ENCODE assay signal across 22 cellular contexts in the genomic region with DNA sequence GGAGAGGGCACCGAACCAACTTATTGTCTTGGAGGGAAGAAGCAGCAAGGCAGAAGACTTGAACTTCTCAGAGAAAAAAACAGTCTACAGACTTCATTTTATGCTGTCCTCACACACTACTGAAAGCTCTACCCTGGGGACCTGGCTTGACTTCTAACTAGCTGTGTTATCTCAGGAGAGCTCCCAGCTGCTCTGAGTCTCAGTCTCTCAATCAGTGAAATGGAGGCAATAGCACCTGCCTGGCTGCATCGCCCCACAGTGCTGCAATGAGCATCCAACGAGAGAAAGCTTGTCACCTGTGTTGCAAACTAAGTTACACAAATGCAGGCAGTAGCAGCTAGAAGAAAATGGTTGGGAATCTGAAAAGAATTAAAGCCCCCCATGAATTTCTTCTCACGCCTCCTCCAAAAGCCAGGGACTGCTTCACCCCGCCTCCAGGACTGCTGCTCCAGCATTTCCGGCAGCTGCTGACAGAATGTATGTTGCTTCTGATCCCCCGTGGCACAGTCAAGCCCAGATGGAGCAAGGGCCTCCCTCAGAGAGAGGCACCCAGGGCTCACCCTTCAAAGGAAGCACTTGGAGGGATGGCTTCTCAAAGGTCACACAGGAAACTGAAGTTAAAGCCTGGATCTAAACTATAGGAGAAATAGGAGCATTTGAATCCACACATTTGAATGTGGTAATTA.
DNase-seq lines count a peak whose midpoint lies in the region; ATAC-seq and TF ChIP-seq lines count a peak whose summit lies in the region.
"Had no signal": no experiment of that assay in that cellular context is flagged by ENCODE, and none has a peak within 500 bp of the region (broad histone marks: within the 10 kb centered on the region; RNA-seq: fewer than 3 reads in every experiment).

No MANE protein-coding gene starts in this region.

- H3K27me3 ChIP-seq in DND-41 (ENCODE audit: insufficient read depth, low read length, poor library complexity) (no peaks in the 10 kb centered on the region), Karpas-422 (ENCODE audit: low read length) (no peaks in the 10 kb centered on the region), neuronal stem cell (ENCODE audit: control insufficient read depth in 3 of 3, insufficient read depth in 3 of 3, low read depth in 1 of 3, low read length in 3 of 3) (no peaks in the 10 kb centered on the region)

- no peak overlapping the region for H3K23ac ChIP-seq in neuronal stem cell (ENCODE audit: low read depth, low read length, poor library complexity)

- H3K9me3 ChIP-seq in DND-41 (ENCODE audit: insufficient read depth, low read length, severe bottlenecking) (no peaks in the 10 kb centered on the region), Karpas-422 (ENCODE audit: low read length) (no peaks in the 10 kb centered on the region), neuronal stem cell (replicated peaks in 1 of 2; ENCODE audit: control insufficient read depth in 2 of 2, insufficient read depth in 1 of 2, low read depth in 1 of 2, low read length in 2 of 2) (no peaks in the 10 kb centered on the region)
- H3K9me3 ChIP-seq: Caco-2, SK-N-SH had no signal

- no peaks in the 10 kb centered on the region for H3K79me1 ChIP-seq in neuronal stem cell (ENCODE audit: low read depth, low read length)

- H3K36me3 Mint-ChIP-seq in activated B cell treated with CpG ODN at 0.5 μM for 24 hours (ENCODE audit: low read depth), result no peaks in the 10 kb centered on the region
- H3K36me3 Mint-ChIP-seq: CD4-positive, alpha-beta memory T cell had no signal

- H3K9ac ChIP-seq in DND-41 (ENCODE audit: low read depth, low read length), result no peak overlapping the region
- H3K9ac ChIP-seq in Karpas-422 (ENCODE audit: low read length), result peak overlapping the region; percentile 13; the same call in 1 of the 2 replicates
- no peak overlapping the region for H3K9ac ChIP-seq in neuronal stem cell (ENCODE audit: low read depth, low read length, poor library complexity)
- H3K9ac ChIP-seq: SK-N-SH had no signal

- intact Hi-C loops in activated B cell treated with CpG ODN at 0.5 μM for 24 hours (cut with micrococcal nuclease), result loop anchor here (10.0 kb wide), 1 partner anchor 552 kb away; no protein-coding TSS in a partner anchor

- H3K4me3 Mint-ChIP-seq in activated B cell treated with CpG ODN at 0.5 μM for 24 hours, result no peak overlapping the region
- H3K4me3 Mint-ChIP-seq: CD4-positive, alpha-beta memory T cell had no signal

- H3K4me1 ChIP-seq in DND-41 (ENCODE audit: insufficient read depth, low read length), result no peaks in the 10 kb centered on the region
- H3K4me1 ChIP-seq in Karpas-422 (ENCODE audit: low read length), result peaks cover 49% of the 10 kb centered on the region
- H3K4me1 ChIP-seq in neuronal stem cell (ENCODE audit: control insufficient read depth in 2 of 2, insufficient read depth in 1 of 2, low read depth in 1 of 2, low read length in 2 of 2), result peaks cover 0 to 4% of the 10 kb centered on the region in 2 donors

- TF ChIP-seq CTCF in DND-41 (IDR thresholded peaks at IDR 0.05; ENCODE audit: borderline replicate concordance, extremely low read depth, low read length, poor library complexity, severe bottlenecking), result no peak
- no peak for TF ChIP-seq CTCF in activated B cell treated with CpG ODN at 0.5 μM for 24 hours (IDR thresholded peaks at IDR 0.05)

- DNase-seq in DND-41, result peak; percentile 30
- no peak for DNase-seq in Karpas-422
- no peak for DNase-seq in activated B cell treated with CpG ODN at 0.5 μM for 24 hours
- no peak for DNase-seq in neuronal stem cell (ENCODE audit: low spot score)
- DNase-seq in UCSD-AML1 (lab: John Stamatoyannopoulos, UW; ENCODE audit: unreplicated experiment), result no peak
- DNase-seq in NCI-H1105 (lab: John Stamatoyannopoulos, UW), result no peak
- no peak for DNase-seq in amniotic stem cell (lab: John Stamatoyannopoulos, UW)
- no peak for DNase-seq in DMS 273 (lab: John Stamatoyannopoulos, UW; ENCODE audit: unreplicated experiment)
- DNase-seq: Caco-2; CD4-positive, alpha-beta memory T cell; EL; GF-D8; KBM-7; NCI-H1092 treated with DMSO at 0.1 percent for 48 hours; NCI-H146; NCI-H2029; NCI-H510A; NK-92 treated with Interleukin-12 subunit alpha and Interleukin-12 subunit beta, amount 100 ng/mL, for 24 hours; OCI-M1; Right ventricle myocardium superior; SK-N-SH had no signal

- no peak overlapping the region for H3K14ac ChIP-seq in neuronal stem cell (ENCODE audit: low read length)

- H3K27ac ChIP-seq in DND-41 (ENCODE audit: low read length) (no peak overlapping the region), Karpas-422 (ENCODE audit: low read length) (no peak overlapping the region), neuronal stem cell (replicated peaks; ENCODE audit: low read length) (no peak overlapping the region)

- no peaks in the 10 kb centered on the region for H3K27me3 Mint-ChIP-seq in activated B cell treated with CpG ODN at 0.5 μM for 24 hours

- H3K9me2 ChIP-seq in Karpas-422 (replicated peaks; ENCODE audit: insufficient read depth, low read length), result no peaks in the 10 kb centered on the region
- H3K9me2 ChIP-seq: SK-N-SH had no signal

- H4K20me1 ChIP-seq in DND-41 (ENCODE audit: insufficient read depth, low read length) (no peaks in the 10 kb centered on the region), Karpas-422 (ENCODE audit: insufficient read depth, low read depth, low read length) (no peaks in the 10 kb centered on the region)

- H4K91ac ChIP-seq in neuronal stem cell (ENCODE audit: low read depth, low read length, poor library complexity), result no peak overlapping the region

- H2BK15ac ChIP-seq in neuronal stem cell (ENCODE audit: low read length), result no peak overlapping the region

- H2AFZ ChIP-seq in DND-41 (ENCODE audit: low read depth, low read length) (no peak overlapping the region), Karpas-422 (ENCODE audit: low read length) (no peak overlapping the region; the same call in 1 of the 2 replicates), neuronal stem cell (ENCODE audit: low read length) (no peak overlapping the region)

- H3K18ac ChIP-seq in neuronal stem cell (ENCODE audit: low read length), result peak overlapping the region; percentile 16

- H4K8ac ChIP-seq in neuronal stem cell (ENCODE audit: low read depth, low read length), result no peak overlapping the region

- no peak overlapping the region for H2BK120ac ChIP-seq in neuronal stem cell (ENCODE audit: low read depth, low read length)

- no CpG with 5 or more reads among the region's 7 CpGs for WGBS in neuronal stem cell (ENCODE audit: extremely low coverage in 2 of 2, insufficient read length in 2 of 2, insufficient replicate concordance in 1 of 2), 2 donors

- H3K27ac Mint-ChIP-seq in activated B cell treated with CpG ODN at 0.5 μM for 24 hours, result peak overlapping the region; percentile 62
- H3K27ac Mint-ChIP-seq: CD4-positive, alpha-beta memory T cell had no signal

- H3K36me3 ChIP-seq in DND-41 (ENCODE audit: insufficient read depth, low read length), result no peaks in the 10 kb centered on the region
- H3K36me3 ChIP-seq in Karpas-422 (ENCODE audit: insufficient read depth, low read length), result no peaks in the 10 kb centered on the region
- no peaks in the 10 kb centered on the region for H3K36me3 ChIP-seq in neuronal stem cell (replicated peaks in 1 of 2; ENCODE audit: control insufficient read depth in 2 of 2, insufficient read depth in 2 of 2, low read length in 2 of 2)

- ATAC-seq in DND-41 (ENCODE audit: insufficient read depth, low read depth) (peak; percentile 69; the same call in 2 of the 3 replicates), activated B cell treated with CpG ODN at 0.5 μM for 24 hours (ENCODE audit: low read depth) (no peak)
- ATAC-seq: HepG2 had no signal

- H2BK5ac ChIP-seq in neuronal stem cell (ENCODE audit: low read length), result no peak overlapping the region

- H3K4me3 ChIP-seq in DND-41 (ENCODE audit: low read depth in 1 of 2, low read length in 2 of 2) (no peak overlapping the region), Karpas-422 (ENCODE audit: low read length) (no peak overlapping the region), neuronal stem cell (ENCODE audit: low read length in 2 of 2) (no peak overlapping the region)

- no peak overlapping the region for H3K4me2 ChIP-seq in DND-41 (ENCODE audit: insufficient read depth, low read length)
- H3K4me2 ChIP-seq in Karpas-422 (ENCODE audit: low read depth, low read length, poor library complexity, severe bottlenecking), result no peak overlapping the region
- H3K4me2 ChIP-seq in neuronal stem cell (ENCODE audit: insufficient read depth, low read length, poor library complexity, severe bottlenecking), result no peak overlapping the region
- H3K4me2 ChIP-seq: SK-N-SH had no signal

- no peaks in the 10 kb centered on the region for H3K9me3 Mint-ChIP-seq in activated B cell treated with CpG ODN at 0.5 μM for 24 hours
- H3K9me3 Mint-ChIP-seq: CD4-positive, alpha-beta memory T cell had no signal

- POLR2A ChIA-PET in activated B cell treated with CpG ODN at 0.5 μM for 24 hours (lab: Charles Lee), result interaction anchor here (0.6 to 2.6 kb wide), 2 partner anchors 10 to 25 kb away, joined by 4 to 12 read pairs; no protein-coding TSS in a partner anchor

- no peak overlapping the region for H2AK5ac ChIP-seq in neuronal stem cell (ENCODE audit: low read depth, low read length)

- H2BK12ac ChIP-seq in neuronal stem cell (ENCODE audit: low read length), result no peak overlapping the region

- H3K4ac ChIP-seq in neuronal stem cell (ENCODE audit: low read length), result no peak overlapping the region

- H3K4me1 Mint-ChIP-seq in activated B cell treated with CpG ODN at 0.5 μM for 24 hours, result peaks cover 84% of the 10 kb centered on the region
- H3K4me1 Mint-ChIP-seq: CD4-positive, alpha-beta memory T cell had no signal

- CTCF ChIA-PET in activated B cell treated with CpG ODN at 0.5 μM for 24 hours (lab: Charles Lee), result no interaction called here

- no peaks in the 10 kb centered on the region for H3K79me2 ChIP-seq in DND-41 (ENCODE audit: insufficient read depth, low read length)
- no peaks in the 10 kb centered on the region for H3K79me2 ChIP-seq in Karpas-422 (ENCODE audit: low read length)
